Comparison of ENCODE assay signal across 28 cellular contexts in genomic region chr6:79001415-79001814, GRCh38.
"Had no signal": no experiment of that assay in that cellular context is flagged by ENCODE, and none has a peak within 500 bp of the region (broad histone marks: within the 10 kb centered on the region; RNA-seq: fewer than 3 reads in every experiment).

No MANE protein-coding gene starts in this region.

- DNase-seq: activated CD4-positive, alpha-beta memory T cell treated with anti-CD3 and anti-CD28 coated beads for 36 hours; activated CD4-positive, alpha-beta T cell treated with anti-CD3 and anti-CD28 coated beads, Interleukin-2, amount 50 U/mL, for 1 hour; activated CD8-positive, alpha-beta memory T cell treated with anti-CD3 and anti-CD28 coated beads, Interleukin-2, amount 50 U/mL, for 4 hours; activated gamma-delta T cell treated with Interleukin-2 at 50 U/mL for 16 hours; activated naive CD4-positive, alpha-beta T cell treated with anti-CD3 and anti-CD28 coated beads for 36 hours; activated T-cell treated with anti-CD3 and anti-CD28 coated beads for 4 hours; activated T-cell treated with anti-CD3 and anti-CD28 coated beads, Interleukin-2, amount 50 U/mL, for 48 hours; adrenal gland; body of pancreas; caudate nucleus; NCI-H1048; NCI-H1105 treated with DMSO at 0.1 percent for 48 hours; NCI-H1436; NCI-H1694; NCI-H1930; NCI-H2081 treated with DMSO at 0.1 percent for 48 hours; NCI-H345; NCI-H524 treated with DMSO at 0.1 percent for 48 hours; SHP77; SK-N-SH had no signal

- H3K27me3 Mint-ChIP-seq: activated CD4-positive, alpha-beta memory T cell treated with anti-CD3 and anti-CD28 coated beads for 36 hours had no signal

- H3K9me3 Mint-ChIP-seq: activated CD4-positive, alpha-beta memory T cell treated with anti-CD3 and anti-CD28 coated beads for 36 hours; activated naive CD4-positive, alpha-beta T cell treated with anti-CD3 and anti-CD28 coated beads for 36 hours; activated naive CD4-positive, alpha-beta T cell treated with anti-CD3 and anti-CD28 coated beads, Interleukin-2, amount 50 U/mL, for 72 hours; T-helper 2 cell treated with Interferon-gamma antibody and Interleukin-4, amounts not matched to agents 5 μg/mL and 100 μg/mL, for 36 hours had no signal

- H3K4me3 Mint-ChIP-seq: activated CD4-positive, alpha-beta memory T cell treated with anti-CD3 and anti-CD28 coated beads for 36 hours; activated naive CD4-positive, alpha-beta T cell treated with anti-CD3 and anti-CD28 coated beads for 36 hours; T-helper 1 cell treated with Interleukin-12 subunit alpha and Interleukin-12 subunit beta and Interleukin-4 antibody, amounts not matched to agents 30 μg/mL and 1 μg/mL, for 36 hours; T-helper 2 cell treated with Interferon-gamma antibody and Interleukin-4, amounts not matched to agents 5 μg/mL and 100 μg/mL, for 36 hours had no signal

- FAIRE-seq: astrocyte, bronchial epithelial cell, TTC549 had no signal

- H3K4me2 ChIP-seq: SK-N-SH had no signal

- H3K27ac Mint-ChIP-seq: activated CD4-positive, alpha-beta memory T cell treated with anti-CD3 and anti-CD28 coated beads for 36 hours; activated naive CD4-positive, alpha-beta T cell treated with anti-CD3 and anti-CD28 coated beads for 36 hours; activated naive CD4-positive, alpha-beta T cell treated with anti-CD3 and anti-CD28 coated beads, Interleukin-2, amount 50 U/mL, for 72 hours; T-helper 1 cell treated with Interleukin-12 subunit alpha and Interleukin-12 subunit beta and Interleukin-4 antibody, amounts not matched to agents 30 μg/mL and 1 μg/mL, for 36 hours; T-helper 2 cell treated with Interferon-gamma antibody and Interleukin-4, amounts not matched to agents 5 μg/mL and 100 μg/mL, for 36 hours had no signal

- ATAC-seq: activated naive CD4-positive, alpha-beta T cell treated with anti-CD3 and anti-CD28 coated beads, Interleukin-2, amount 50 U/mL, for 72 hours; body of pancreas; Panc1 had no signal

- H3K4me1 ChIP-seq: body of pancreas, SJSA1 had no signal

- H3K9ac ChIP-seq: SK-N-SH had no signal

- H3K27me3 ChIP-seq: adrenal gland, body of pancreas, SJSA1 had no signal

- H3K9me3 ChIP-seq: adrenal gland, body of pancreas, SJSA1, SK-N-SH had no signal

- H3K27ac ChIP-seq: adrenal gland, body of pancreas, SJSA1 had no signal

- H3K4me3 ChIP-seq: adrenal gland, body of pancreas, SJSA1 had no signal
